Comparison of ENCODE assay signal across 1 cellular context in the genomic region with DNA sequence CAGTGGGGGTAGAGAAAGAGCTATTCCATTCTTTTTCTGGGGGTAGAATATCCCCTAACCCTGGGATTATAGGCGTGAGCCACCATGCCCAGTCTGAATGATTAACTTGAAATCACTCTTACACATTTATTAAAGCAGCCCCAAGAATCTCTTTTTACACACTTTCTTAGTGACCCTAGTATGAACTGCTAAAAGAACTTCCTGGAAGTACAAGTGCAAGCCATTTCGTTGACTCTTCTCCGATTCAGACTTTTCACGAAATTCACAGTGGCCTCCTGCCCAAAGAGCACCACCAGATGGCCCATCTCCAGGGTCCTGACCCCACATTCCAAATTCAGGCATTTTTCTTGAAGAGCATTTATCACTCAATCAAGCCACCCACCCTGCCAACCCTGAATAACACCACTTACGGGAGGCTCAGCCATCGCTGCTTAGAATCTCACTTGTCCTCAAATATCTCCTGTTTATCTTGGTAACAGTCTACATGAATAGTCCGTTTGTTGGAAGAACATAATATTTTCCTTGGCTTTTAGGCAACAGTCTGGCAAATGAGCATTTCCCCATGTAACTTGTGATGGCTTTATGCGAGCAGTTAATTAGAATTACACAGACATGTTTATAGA.
TF ChIP-seq lines count a peak whose summit lies in the region.

No MANE protein-coding gene starts in this region.

TF ChIP-seq in endothelial cell of umbilical vein, 7 proteins besides CTCF, POLR2A, EP300 and RAD21:
- no peak for TF ChIP-seq FOS (IDR thresholded peaks at IDR 0.05; ENCODE audit: borderline replicate concordance, insufficient read depth, low read length)
- TF ChIP-seq EZH2 (IDR thresholded peaks at IDR 0.05; ENCODE audit: borderline replicate concordance, low read depth, low read length, severe bottlenecking): no peak
- TF ChIP-seq, protein P1, sequence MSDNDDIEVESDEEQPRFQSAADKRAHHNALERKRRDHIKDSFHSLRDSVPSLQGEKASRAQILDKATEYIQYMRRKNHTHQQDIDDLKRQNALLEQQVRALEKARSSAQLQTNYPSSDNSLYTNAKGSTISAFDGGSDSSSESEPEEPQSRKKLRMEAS (IDR thresholded peaks at IDR 0.05; ENCODE audit: insufficient read depth, insufficient read length): no peak
- no peak for TF ChIP-seq GATA2 (IDR thresholded peaks at IDR 0.05; ENCODE audit: insufficient read depth, insufficient read length, low read depth, low read length)
- TF ChIP-seq MYC (IDR thresholded peaks at IDR 0.05; ENCODE audit: low read depth, low read length): no peak
- TF ChIP-seq JUN (IDR thresholded peaks at IDR 0.05; ENCODE audit: borderline replicate concordance, insufficient read depth, insufficient read length, low read depth): no peak
- no peak for TF ChIP-seq POLR2AphosphoS5 (IDR thresholded peaks at IDR 0.05; ENCODE audit: insufficient read depth, low read depth, low read length)
TF ChIP-seq in endothelial cell of umbilical vein: peak in this region for 0.
